ENCODE assay signal across 23 cellular contexts in the genomic region with DNA sequence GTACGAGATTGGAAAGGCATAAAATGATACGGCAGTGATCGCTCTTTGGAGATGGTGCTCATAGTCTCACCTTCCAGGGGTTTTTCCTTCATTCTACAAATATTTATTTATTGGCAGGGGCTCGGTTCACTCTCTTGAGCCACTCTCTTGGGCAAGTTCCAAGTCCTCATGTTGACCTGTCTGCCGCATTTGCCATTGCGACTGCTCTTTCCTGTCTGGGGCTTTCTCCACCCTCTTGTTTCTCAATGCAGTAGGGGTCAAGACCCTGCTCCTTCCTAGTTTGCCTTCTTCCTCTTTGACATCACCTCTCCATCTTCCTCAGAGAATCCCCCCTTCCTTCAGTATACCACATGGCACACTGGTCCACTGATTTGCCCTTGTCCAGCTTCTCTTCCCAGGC.
"Had no signal": no experiment of that assay in that cellular context is flagged by ENCODE, and none has a peak within 500 bp of the region (broad histone marks: within the 10 kb centered on the region; RNA-seq: fewer than 3 reads in every experiment).

No MANE protein-coding gene starts in this region.

- H3K4me3 ChIP-seq: ascending aorta, dorsolateral prefrontal cortex, hepatocyte, left lung, sigmoid colon, smooth muscle cell, testis had no signal

- H3K36me3 Mint-ChIP-seq: activated naive CD4-positive, alpha-beta T cell treated with anti-CD3 and anti-CD28 coated beads, Interleukin-2, amount 50 U/mL, for 72 hours; immature natural killer cell; naive thymus-derived CD4-positive, alpha-beta T cell; stimulated activated memory B cell treated with anti-CD40 and anti-IgM and Interleukin-4, amounts not matched to agents 10 μg/mL and 1 μg/mL and 100 μg/mL, for 72 hours; WTC11 had no signal

- H2AFZ ChIP-seq: hepatocyte had no signal

- H3K79me2 ChIP-seq: hepatocyte had no signal

- H3K4me2 ChIP-seq: hepatocyte, smooth muscle cell had no signal

- H3K27ac Mint-ChIP-seq: activated naive CD4-positive, alpha-beta T cell treated with anti-CD3 and anti-CD28 coated beads, Interleukin-2, amount 50 U/mL, for 72 hours; effector memory CD8-positive, alpha-beta T cell; immature natural killer cell; stimulated activated memory B cell treated with anti-CD40 and anti-IgM and Interleukin-4, amounts not matched to agents 10 μg/mL and 1 μg/mL and 100 μg/mL, for 72 hours; T-helper 2 cell treated with Interferon-gamma antibody and Interleukin-4, amounts not matched to agents 5 μg/mL and 100 μg/mL, for 36 hours; WTC11 had no signal

- DNase-seq: activated T-cell treated with anti-CD3 and anti-CD28 coated beads, Interleukin-2, amount 50 U/mL, for 1 hour; central memory CD4-positive, alpha-beta T cell; dorsolateral prefrontal cortex; effector memory CD8-positive, alpha-beta T cell; foreskin melanocyte; glutamatergic neuron; immature natural killer cell; left lung; naive thymus-derived CD4-positive, alpha-beta T cell; posterior cingulate gyrus; sigmoid colon; stimulated activated CD4-positive, alpha-beta T cell treated with anti-CD3 and anti-CD28 coated beads, Interleukin-15, amount 100 ng/mL, for 24 hours; testis; trophoblast cell had no signal

- H3K4me3 Mint-ChIP-seq: effector memory CD8-positive, alpha-beta T cell; immature natural killer cell; naive thymus-derived CD4-positive, alpha-beta T cell; neural crest cell; stimulated activated memory B cell treated with anti-CD40 and anti-IgM and Interleukin-4, amounts not matched to agents 10 μg/mL and 1 μg/mL and 100 μg/mL, for 72 hours; T-helper 2 cell treated with Interferon-gamma antibody and Interleukin-4, amounts not matched to agents 5 μg/mL and 100 μg/mL, for 36 hours; WTC11 had no signal

- H3K9me3 ChIP-seq: ascending aorta, left lung, sigmoid colon, testis had no signal

- H3K36me3 ChIP-seq: ascending aorta, left lung, sigmoid colon had no signal

- H3K4me1 Mint-ChIP-seq: immature natural killer cell had no signal

- FAIRE-seq: endothelial cell of umbilical vein had no signal

- H3K27me3 ChIP-seq: ascending aorta, hepatocyte, sigmoid colon, testis had no signal

- H3K4me1 ChIP-seq: ascending aorta had no signal

- H3K9me3 Mint-ChIP-seq: activated naive CD4-positive, alpha-beta T cell treated with anti-CD3 and anti-CD28 coated beads, Interleukin-2, amount 50 U/mL, for 72 hours; effector memory CD8-positive, alpha-beta T cell; immature natural killer cell; neural crest cell; stimulated activated memory B cell treated with anti-CD40 and anti-IgM and Interleukin-4, amounts not matched to agents 10 μg/mL and 1 μg/mL and 100 μg/mL, for 72 hours; T-helper 2 cell treated with Interferon-gamma antibody and Interleukin-4, amounts not matched to agents 5 μg/mL and 100 μg/mL, for 36 hours; WTC11 had no signal

- H3K27ac ChIP-seq: ascending aorta, dorsolateral prefrontal cortex, hepatocyte, sigmoid colon, testis had no signal
